ENCODE assay signal across 8 cellular contexts in genomic region chr10:121927361-121927840, GRCh38. TPM values are rescaled to one million over a fixed set of nuclear protein-coding genes. Genes with fewer than 3 reads are reported as not detected.
DNase-seq lines count a peak whose midpoint lies in the region; ATAC-seq and TF ChIP-seq lines count a peak whose summit lies in the region.

No MANE protein-coding gene starts in this region.

- peak overlapping the region; percentile 75 to 94 for H3K9ac ChIP-seq in liver (ENCODE audit: low read depth in 1 of 2, low read length in 2 of 2)

- POLR2A ChIA-PET in WTC11 (lab: Charles Lee) = interaction anchor here (1.0 to 1.1 kb wide), 3 partner anchors 36 to 236 kb away, joined by 3 to 6 read pairs (median 5); no protein-coding TSS in a partner anchor

- no peaks in the 10 kb centered on the region for H3K9me3 Mint-ChIP-seq in WTC11

- TF ChIP-seq EP300 in Ishikawa (IDR thresholded peaks at IDR 0.05; ENCODE audit: borderline replicate concordance) = no peak

- H3K9me3 ChIP-seq in liver (ENCODE audit: control insufficient read depth in 4 of 4, low read length in 3 of 4) = no peaks in the 10 kb centered on the region

- DNase-seq in GM03348 (ENCODE audit: low spot score) (peak; percentile 74), WTC11 (ENCODE audit: low spot score) (peak; percentile 44), dermis microvascular lymphatic vessel endothelial cell (ENCODE audit: low read depth in 2 of 2) (peak; percentile 70 to 78), NCI-H2029 treated with DMSO at 0.1 percent for 48 hours (lab: John Stamatoyannopoulos, UW) (no peak)
- peak; percentile 24 to 34 for DNase-seq in stimulated activated CD4-positive, alpha-beta T cell treated with anti-CD3 and anti-CD28 coated beads, Interleukin-4, amount 100 ng/mL, for 4 hours

- H3K4me3 Mint-ChIP-seq in WTC11 = peak overlapping the region; percentile 87

- H3K27me3 Mint-ChIP-seq in WTC11 (ENCODE audit: low read depth) = no peaks in the 10 kb centered on the region; the same call in 1 of the 2 replicates

- WGBS in liver = under 1% methylated on average over 48 of the region's 48 CpGs

- TF ChIP-seq RAD21 in Ishikawa (IDR thresholded peaks at IDR 0.05; ENCODE audit: low read depth) = no peak
- no peak for TF ChIP-seq RAD21 in liver (IDR thresholded peaks at IDR 0.05)

- H3K27ac Mint-ChIP-seq in WTC11 = peak overlapping the region; percentile 69

- peak overlapping the region; percentile 82 to 95 (median 89) for H3K4me3 ChIP-seq in liver (ENCODE audit: low read depth in 1 of 3, low read length in 3 of 3)

- H3K4me1 Mint-ChIP-seq in WTC11 = peaks cover 19% of the 10 kb centered on the region

- H3K27ac ChIP-seq in liver (ENCODE audit: low read depth in 1 of 2, low read length in 2 of 2) = peak overlapping the region; percentile 90

- peak; percentile 36 for ATAC-seq in GM21737 (IDR thresholded peaks at IDR 0.05; ENCODE audit: unreplicated experiment)
- peak; percentile 55 for ATAC-seq in WTC11

- CTCF ChIA-PET in WTC11 (lab: Charles Lee) = interaction anchor here (1.0 kb wide), 1 partner anchor 124 kb away, joined by 7 read pairs; no protein-coding TSS in a partner anchor

- peaks cover 0 to 21% (median 9%) of the 10 kb centered on the region in 4 donors for H3K4me1 ChIP-seq in liver (ENCODE audit: control insufficient read depth in 4 of 4, insufficient read depth in 4 of 4, low read length in 3 of 4)

- peaks cover 7% of the 10 kb centered on the region for H3K36me3 Mint-ChIP-seq in WTC11

- H3K27me3 ChIP-seq in liver (ENCODE audit: control insufficient read depth in 4 of 4, insufficient read depth in 4 of 4, low read length in 3 of 4) = no peaks in the 10 kb centered on the region

- H3K36me3 ChIP-seq in liver (ENCODE audit: control insufficient read depth in 4 of 4, insufficient read depth in 3 of 4, low read depth in 1 of 4, low read length in 3 of 4) = peaks cover 2 to 10% (median 4%) of the 10 kb centered on the region in 4 donors

- no peak for TF ChIP-seq CTCF in WTC11 (IDR thresholded peaks at IDR 0.05)
- no peak for TF ChIP-seq CTCF in liver (IDR thresholded peaks at IDR 0.05; ENCODE audit: low read depth, low read length, missing input control)

TF ChIP-seq in Ishikawa, 13 proteins besides CTCF, POLR2A, EP300 and RAD21:
- TF ChIP-seq ZBTB7A (IDR thresholded peaks at IDR 0.05; ENCODE audit: low read depth) (peak; percentile 98), TCF12 (IDR thresholded peaks at IDR 0.05; ENCODE audit: low read depth) (no peak), NFIC (IDR thresholded peaks at IDR 0.05) (no peak), CEBPB (IDR thresholded peaks at IDR 0.05) (no peak), YY1 (IDR thresholded peaks at IDR 0.05; ENCODE audit: low read depth) (no peak), CREB1 (IDR thresholded peaks at IDR 0.05; ENCODE audit: low read depth) (no peak)
- TF ChIP-seq, protein P1, sequence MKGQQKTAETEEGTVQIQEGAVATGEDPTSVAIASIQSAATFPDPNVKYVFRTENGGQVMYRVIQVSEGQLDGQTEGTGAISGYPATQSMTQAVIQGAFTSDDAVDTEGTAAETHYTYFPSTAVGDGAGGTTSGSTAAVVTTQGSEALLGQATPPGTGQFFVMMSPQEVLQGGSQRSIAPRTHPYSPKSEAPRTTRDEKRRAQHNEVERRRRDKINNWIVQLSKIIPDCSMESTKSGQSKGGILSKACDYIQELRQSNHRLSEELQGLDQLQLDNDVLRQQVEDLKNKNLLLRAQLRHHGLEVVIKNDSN (IDR thresholded peaks at IDR 0.05) = no peak

TF ChIP-seq in WTC11, 78 proteins besides CTCF, POLR2A, EP300 and RAD21 (continues in another document):
- TF ChIP-seq FOXP1 (CRISPR knock-in tag; IDR thresholded peaks at IDR 0.05; ENCODE audit: borderline replicate concordance) (no peak), STAT6 (CRISPR knock-in tag; conservative IDR thresholded peaks at IDR 0.05; ENCODE audit: low read depth) (0 out of 2 replicates have a peak, but pooled peaks have one; percentile 19)
- TF ChIP-seq, protein P2, sequence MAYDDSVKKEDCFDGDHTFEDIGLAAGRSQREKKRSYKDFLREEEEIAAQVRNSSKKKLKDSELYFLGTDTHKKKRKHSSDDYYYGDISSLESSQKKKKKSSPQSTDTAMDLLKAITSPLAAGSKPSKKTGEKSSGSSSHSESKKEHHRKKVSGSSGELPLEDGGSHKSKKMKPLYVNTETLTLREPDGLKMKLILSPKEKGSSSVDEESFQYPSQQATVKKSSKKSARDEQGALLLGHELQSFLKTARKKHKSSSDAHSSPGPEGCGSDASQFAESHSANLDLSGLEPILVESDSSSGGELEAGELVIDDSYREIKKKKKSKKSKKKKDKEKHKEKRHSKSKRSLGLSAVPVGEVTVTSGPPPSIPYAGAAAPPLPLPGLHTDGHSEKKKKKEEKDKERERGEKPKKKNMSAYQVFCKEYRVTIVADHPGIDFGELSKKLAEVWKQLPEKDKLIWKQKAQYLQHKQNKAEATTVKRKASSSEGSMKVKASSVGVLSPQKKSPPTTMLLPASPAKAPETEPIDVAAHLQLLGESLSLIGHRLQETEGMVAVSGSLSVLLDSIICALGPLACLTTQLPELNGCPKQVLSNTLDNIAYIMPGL (CRISPR knock-in tag; IDR thresholded peaks at IDR 0.05) = peak; percentile 53; the same call in 1 of the 2 replicates

TF ChIP-seq in liver, 16 proteins besides CTCF, POLR2A, EP300 and RAD21:
- no peak for TF ChIP-seq RXRA (IDR thresholded peaks at IDR 0.05)
- TF ChIP-seq SP1 (IDR thresholded peaks at IDR 0.05) = no peak
- no peak for TF ChIP-seq HNF4A (conservative IDR thresholded peaks at IDR 0.05)
- peak; percentile 61 for TF ChIP-seq YY1 (IDR thresholded peaks at IDR 0.05)
- no peak for TF ChIP-seq FOXA2 (IDR thresholded peaks at IDR 0.05)

RNA-seq across cellular contexts. Expression of gene ATE1, which starts 0.4 kb away (rescaled TPM):
- total RNA-seq in WTC11 (2021) (20.5 to 23.8 TPM (median 22.6 TPM) in 3 replicates), dermis microvascular lymphatic vessel endothelial cell (31.1 and 32.0 TPM in 2 replicates), liver (10 to 100 TPM; 14.7 to 34.9 TPM)
- polyA plus RNA-seq in liver = 10 to 100 TPM in 1 of 2 donors, 1 to 10 TPM in 1; 7.9 to 12.2 TPM

RNA-seq across cellular contexts. Expression of gene NSMCE4A, which starts 47.6 kb away (rescaled TPM):
- total RNA-seq in WTC11 (2021) (61.8 to 64.9 TPM (median 64.4 TPM) in 3 replicates), dermis microvascular lymphatic vessel endothelial cell (39.8 and 44.3 TPM in 2 replicates), liver (10 to 100 TPM; 16.8 to 44.0 TPM)
- polyA plus RNA-seq in liver = 10 to 100 TPM; 17.6 to 46.5 TPM
